Comparison of ENCODE assay signal across 10 cellular contexts in genomic region chr7:4650471-4651047, GRCh38. TPM values are rescaled to one million over a fixed set of nuclear protein-coding genes. Genes with fewer than 3 reads are reported as not detected.
DNase-seq lines count a peak whose midpoint lies in the region; ATAC-seq and TF ChIP-seq lines count a peak whose summit lies in the region.
"Had no signal": no experiment of that assay in that cellular context is flagged by ENCODE, and none has a peak within 500 bp of the region (broad histone marks: within the 10 kb centered on the region; RNA-seq: fewer than 3 reads in every experiment).

No MANE protein-coding gene starts in this region.

- no peaks in the 10 kb centered on the region for H3K27me3 ChIP-seq in neuron (ENCODE audit: insufficient read depth, low read length)

- no peak overlapping the region for H2AFZ ChIP-seq in neuron (ENCODE audit: low read depth, low read length)

- H3K4me3 Mint-ChIP-seq in endothelial cell (ENCODE audit: unreplicated experiment): no peak overlapping the region

- no peak for TF ChIP-seq CTCF in AG10803 (conservative IDR thresholded peaks at IDR 0.05; ENCODE audit: low read length)
- no peak for TF ChIP-seq CTCF in endothelial cell (IDR thresholded peaks at IDR 0.05; ENCODE audit: unreplicated experiment)

- H3K4me1 ChIP-seq in neuron (ENCODE audit: insufficient read depth, low read length): peaks cover 34% of the 10 kb centered on the region

- DNase-seq in AG10803 (ENCODE audit: low read depth): peak; percentile 56
- peak; percentile 83 for DNase-seq in amniotic epithelial cell (ENCODE audit: low read depth)
- DNase-seq in Right ventricle myocardium superior: peak; percentile 66
- DNase-seq in SIG-M5 treated with dmso at 0.1 percent for 504 hours (lab: John Stamatoyannopoulos, UW; ENCODE audit: unreplicated experiment): no peak
- DNase-seq in endothelial cell (ENCODE audit: low spot score): no peak
- DNase-seq: activated naive CD4-positive, alpha-beta T cell treated with Interleukin-2 at 50 U/mL for 16 hours; NCI-H1105 treated with DMSO at 0.1 percent for 48 hours had no signal

- H3K27me3 Mint-ChIP-seq in endothelial cell (ENCODE audit: unreplicated experiment): peaks cover 2% of the 10 kb centered on the region

- peaks cover 2% of the 10 kb centered on the region for H3K9me3 ChIP-seq in neuron (ENCODE audit: low read length)

- H3K4me1 Mint-ChIP-seq in endothelial cell (ENCODE audit: unreplicated experiment): no peaks in the 10 kb centered on the region

- peaks cover 9% of the 10 kb centered on the region for H3K9me3 Mint-ChIP-seq in endothelial cell (ENCODE audit: unreplicated experiment)

- intact Hi-C loops in Right ventricle myocardium superior (cut with DNase I): no loop called here

- peak; percentile 65 for ATAC-seq in Right ventricle myocardium superior (ENCODE audit: poor library complexity)
- no peak for ATAC-seq in HG03196 (IDR thresholded peaks at IDR 0.05; ENCODE audit: unreplicated experiment)
- ATAC-seq in GM21717 (IDR thresholded peaks at IDR 0.05; ENCODE audit: unreplicated experiment): no peak

- H3K36me3 Mint-ChIP-seq in endothelial cell (ENCODE audit: low read depth, unreplicated experiment): no peaks in the 10 kb centered on the region

- H3K36me3 ChIP-seq in neuron (ENCODE audit: insufficient read depth, low read length): no peaks in the 10 kb centered on the region

- no peak overlapping the region for H3K27ac Mint-ChIP-seq in endothelial cell (ENCODE audit: unreplicated experiment)

- no peak overlapping the region for H3K4me3 ChIP-seq in AG10803 (ENCODE audit: low read length)
- peak overlapping the region; percentile 12 for H3K4me3 ChIP-seq in neuron (ENCODE audit: low read length)

RNA-seq across cellular contexts. Expression of gene FOXK1, which starts 31.5 kb away (rescaled TPM):
- total RNA-seq in Right ventricle myocardium superior: 16.8 TPM
- 73.8 TPM for total RNA-seq in endothelial cell (ENCODE audit: unreplicated experiment)

Comparison
In these comparisons a context has a peak if more than half of its experiments do, and no peak if none do; other contexts are left out.
1. DNase-seq: peak in AG10803 (single experiment), amniotic epithelial cell (single experiment) and Right ventricle myocardium superior (single experiment); none in SIG-M5 treated with dmso at 0.1 percent for 504 hours (single experiment) and endothelial cell (single experiment).